In the genomic region with DNA sequence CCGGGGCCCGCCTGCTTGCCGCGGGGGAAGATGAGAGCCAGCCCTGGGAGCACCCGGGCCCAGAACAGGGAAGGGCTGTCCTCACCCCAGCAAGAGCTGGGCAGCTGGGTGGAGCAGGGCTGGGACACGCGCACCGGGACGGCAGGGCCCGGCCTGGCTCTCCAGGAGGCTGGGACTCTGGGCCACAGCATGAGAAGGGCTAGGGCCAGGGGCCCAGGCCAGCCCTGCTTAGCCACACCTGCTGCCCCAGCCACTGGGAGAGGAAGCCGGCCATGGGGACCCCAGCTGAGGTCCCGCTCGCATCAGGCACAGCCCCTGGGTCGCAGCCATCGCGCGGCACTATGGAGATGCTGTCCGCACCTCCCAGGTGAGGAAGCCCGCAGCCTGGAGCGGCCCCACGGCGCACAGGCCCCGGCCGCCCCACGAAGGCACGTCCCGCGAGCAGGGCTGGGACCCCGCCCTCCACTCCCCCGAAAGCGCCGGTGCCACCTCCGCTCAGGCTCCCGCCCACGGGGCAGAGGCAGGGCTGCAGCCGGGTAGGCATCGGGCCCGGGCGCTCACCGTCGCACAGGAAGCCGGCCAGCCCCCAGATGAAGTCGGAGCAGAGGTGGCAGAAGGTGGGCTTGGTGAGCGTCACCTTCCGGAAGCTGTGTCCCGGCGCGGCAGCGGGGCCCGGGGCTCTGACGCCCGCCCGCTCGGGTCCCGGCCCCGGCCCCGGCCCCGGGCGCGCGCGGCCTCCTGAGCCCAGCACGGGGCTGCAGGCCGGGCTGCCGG, we compare ENCODE assay signal across 8 cellular contexts. TPM values are rescaled to one million over a fixed set of nuclear protein-coding genes. Genes with fewer than 3 reads are reported as not detected.
DNase-seq lines count a peak whose midpoint lies in the region; ATAC-seq and TF ChIP-seq lines count a peak whose summit lies in the region.

No MANE protein-coding gene starts in this region.

- DNase-seq in GM10248 (ENCODE audit: extremely low spot score) (peak; percentile 59), RPMI7951 (ENCODE audit: low read depth) (peak; percentile 22), NCI-H524 (lab: John Stamatoyannopoulos, UW) (no peak)
- DNase-seq in activated naive CD4-positive, alpha-beta T cell treated with anti-CD3 and anti-CD28 coated beads, Interleukin-2, amount 50 U/mL, for 72 hours (ENCODE audit: low spot score in 2 of 2), result peak in 1 of 2 donors; percentile 45
- DNase-seq in stimulated activated CD4-positive, alpha-beta T cell treated with anti-CD3 and anti-CD28 coated beads, Interleukin-15, amount 100 ng/mL, for 48 hours (ENCODE audit: low read depth in 2 of 2), result peak; percentile 16 to 35

- peaks cover 3% of the 10 kb centered on the region for H3K36me3 ChIP-seq in iPS-15b (ENCODE audit: control insufficient read depth, insufficient read depth, low read length)

- peaks cover 8% of the 10 kb centered on the region for H3K27me3 ChIP-seq in iPS-15b (ENCODE audit: control insufficient read depth, insufficient read depth, low read length)

- no peaks in the 10 kb centered on the region for H3K9me3 ChIP-seq in iPS-15b (ENCODE audit: control insufficient read depth, insufficient read depth, low read length)

- POLR2A ChIA-PET in GM10248 (lab: Yijun Ruan, JAX), result no interaction called here

- no peaks in the 10 kb centered on the region for H3K36me3 Mint-ChIP-seq in activated naive CD4-positive, alpha-beta T cell treated with anti-CD3 and anti-CD28 coated beads, Interleukin-2, amount 50 U/mL, for 72 hours

- no peaks in the 10 kb centered on the region for H3K9me3 Mint-ChIP-seq in activated naive CD4-positive, alpha-beta T cell treated with anti-CD3 and anti-CD28 coated beads, Interleukin-2, amount 50 U/mL, for 72 hours

- H3K27ac Mint-ChIP-seq in activated naive CD4-positive, alpha-beta T cell treated with anti-CD3 and anti-CD28 coated beads, Interleukin-2, amount 50 U/mL, for 72 hours, result no peak overlapping the region

- TF ChIP-seq CTCF in GM10248 (IDR thresholded peaks at IDR 0.05; ENCODE audit: control extremely low read depth, extremely low read depth, low read depth, missing control alignments), result no peak

- no peaks in the 10 kb centered on the region for H3K4me1 ChIP-seq in iPS-15b (ENCODE audit: control insufficient read depth, insufficient read depth, low read length)

- peak; percentile 28 for ATAC-seq in HG02610 (IDR thresholded peaks at IDR 0.05; ENCODE audit: unreplicated experiment)
- peak; percentile 58 to 63 for ATAC-seq in activated naive CD4-positive, alpha-beta T cell treated with anti-CD3 and anti-CD28 coated beads, Interleukin-2, amount 50 U/mL, for 72 hours
- ATAC-seq in GM18520 (IDR thresholded peaks at IDR 0.05; ENCODE audit: unreplicated experiment), result no peak

- H3K9ac ChIP-seq in iPS-15b (ENCODE audit: low read depth, low read length), result no peak overlapping the region

- CTCF ChIA-PET in GM10248 (lab: Yijun Ruan, JAX), result interaction anchor here (1.1 kb wide), 1 partner anchor 14 kb away, joined by 3 read pairs; a partner anchor contains a TSS

- peak overlapping the region; percentile 61 for H3K4me3 ChIP-seq in iPS-15b (ENCODE audit: low read depth, low read length)

RNA-seq across cellular contexts. Expression of a gene that starts 0.5 kb away (rescaled TPM):
- total RNA-seq in RPMI7951 (2014; rRNA removed; shearing (Covaris generic)), result 1.6 TPM in 2 replicates
- 1 to 10 TPM; 7.8 to 7.9 TPM for total RNA-seq in activated naive CD4-positive, alpha-beta T cell treated with anti-CD3 and anti-CD28 coated beads, Interleukin-2, amount 50 U/mL, for 72 hours

RNA-seq across cellular contexts. Expression of a gene that starts 14.0 kb away (rescaled TPM):
- 0.60 and 2.0 TPM in 2 replicates for total RNA-seq in RPMI7951 (2014; rRNA removed; shearing (Covaris generic))
- 10 to 100 TPM in 1 of 2 donors, 1 to 10 TPM in 1; 8.5 to 23.3 TPM for total RNA-seq in activated naive CD4-positive, alpha-beta T cell treated with anti-CD3 and anti-CD28 coated beads, Interleukin-2, amount 50 U/mL, for 72 hours

RNA-seq across cellular contexts. Expression of a gene that starts 20.4 kb away (rescaled TPM):
- total RNA-seq in RPMI7951 (2014; rRNA removed; shearing (Covaris generic)), result not detected in 2 replicates
- total RNA-seq in activated naive CD4-positive, alpha-beta T cell treated with anti-CD3 and anti-CD28 coated beads, Interleukin-2, amount 50 U/mL, for 72 hours, result not detected

RNA-seq across cellular contexts. Expression of a gene that starts 38.6 kb away (rescaled TPM):
- 3.1 and 4.6 TPM in 2 replicates for total RNA-seq in RPMI7951 (2014; rRNA removed; shearing (Covaris generic))
- 10 to 100 TPM; 10.3 to 27.6 TPM for total RNA-seq in activated naive CD4-positive, alpha-beta T cell treated with anti-CD3 and anti-CD28 coated beads, Interleukin-2, amount 50 U/mL, for 72 hours

RNA-seq across cellular contexts. Expression of a gene that starts 40.6 kb away (rescaled TPM):
- total RNA-seq in RPMI7951 (2014; rRNA removed; shearing (Covaris generic)), result 13.5 and 17.4 TPM in 2 replicates
- total RNA-seq in activated naive CD4-positive, alpha-beta T cell treated with anti-CD3 and anti-CD28 coated beads, Interleukin-2, amount 50 U/mL, for 72 hours, result 10 to 100 TPM; 12.1 to 13.9 TPM

Comparison
In these comparisons a context has a peak if more than half of its experiments do, and no peak if none do; other contexts are left out.
1. DNase-seq: peak in GM10248 (single experiment), RPMI7951 (single experiment) and stimulated activated CD4-positive, alpha-beta T cell treated with anti-CD3 and anti-CD28 coated beads, Interleukin-15, amount 100 ng/mL, for 48 hours (2 of 2); none in NCI-H524 (0 of 2).